21 cellular contexts compared by ENCODE assay signal in genomic region chr5:133866160-133866902, GRCh38.
"Had no signal": no experiment of that assay in that cellular context is flagged by ENCODE, and none has a peak within 500 bp of the region (broad histone marks: within the 10 kb centered on the region; RNA-seq: fewer than 3 reads in every experiment).

No MANE protein-coding gene starts in this region.

- H3K27ac Mint-ChIP-seq: T-helper 1 cell treated with Interleukin-12 subunit alpha and Interleukin-12 subunit beta and Interleukin-4 antibody, amounts not matched to agents 30 μg/mL and 1 μg/mL, for 36 hours; WTC11 had no signal

- H3K4me3 Mint-ChIP-seq: activated CD8-positive, alpha-beta T cell treated with anti-CD3 and anti-CD28 coated beads, Interleukin-2, amount 10 ng/mL, durations not matched to agents 7 days and 5 days; T-helper 1 cell treated with Interleukin-12 subunit alpha and Interleukin-12 subunit beta and Interleukin-4 antibody, amounts not matched to agents 30 μg/mL and 1 μg/mL, for 36 hours; WTC11 had no signal

- H3K4me1 Mint-ChIP-seq: WTC11 had no signal

- H3K36me3 Mint-ChIP-seq: WTC11 had no signal

- H3K9me3 Mint-ChIP-seq: activated naive CD4-positive, alpha-beta T cell treated with anti-CD3 and anti-CD28 coated beads, Interleukin-2, amount 50 U/mL, for 72 hours; T-helper 1 cell treated with Interleukin-12 subunit alpha and Interleukin-12 subunit beta and Interleukin-4 antibody, amounts not matched to agents 30 μg/mL and 1 μg/mL, for 36 hours; WTC11 had no signal

- ATAC-seq: activated CD8-positive, alpha-beta T cell treated with anti-CD3 and anti-CD28 coated beads, Interleukin-2, amount 10 ng/mL, durations not matched to agents 7 days and 5 days; activated naive CD4-positive, alpha-beta T cell treated with anti-CD3 and anti-CD28 coated beads, Interleukin-2, amount 50 U/mL, for 72 hours; PC-3 had no signal

- H3K36me3 ChIP-seq: brain microvascular endothelial cell, cardiac muscle cell had no signal

- DNase-seq: activated CD4-positive, alpha-beta T cell treated with anti-CD3 and anti-CD28 coated beads for 48 hours; activated CD4-positive, alpha-beta T cell treated with anti-CD3 and anti-CD28 coated beads, Interleukin-2, amount 50 U/mL, for 4 hours; activated CD4-positive, CD25-positive, alpha-beta regulatory T cell treated with anti-CD3 and anti-CD28 coated beads, Interleukin-2, amount 50 U/mL, for 72 hours; activated CD8-positive, alpha-beta memory T cell treated with anti-CD3 and anti-CD28 coated beads, Interleukin-2, amount 50 U/mL, for 48 hours; activated CD8-positive, alpha-beta T cell treated with anti-CD3 and anti-CD28 coated beads, Interleukin-2, amount 10 ng/mL, durations not matched to agents 7 days and 5 days; activated T-cell treated with anti-CD3 and anti-CD28 coated beads, Interleukin-2, amount 50 U/mL, for 1 hour; brain microvascular endothelial cell; cerebellar nuclear complex; Kasumi-1; NCI-H1105 treated with DMSO at 0.1 percent for 48 hours; NCI-H1436 treated with DMSO at 0.1 percent for 48 hours; NCI-H2081; NCI-H345; NCI-H510A treated with DMSO at 0.1 percent for 48 hours; PC-3; SHP77 treated with DMSO at 0.1 percent for 48 hours had no signal

- FAIRE-seq: RCC 7860 had no signal

- H3K27ac ChIP-seq: brain microvascular endothelial cell, cardiac muscle cell had no signal

- H3K4me3 ChIP-seq: cardiac muscle cell had no signal
